10 cellular contexts compared by ENCODE assay signal in genomic region chr11:34565417-34566208, GRCh38. TPM values are rescaled to one million over a fixed set of nuclear protein-coding genes. Genes with fewer than 3 reads are reported as not detected.
DNase-seq lines count a peak whose midpoint lies in the region; ATAC-seq, FAIRE-seq and TF ChIP-seq lines count a peak whose summit lies in the region.
"Had no signal": no experiment of that assay in that cellular context is flagged by ENCODE, and none has a peak within 500 bp of the region (broad histone marks: within the 10 kb centered on the region; RNA-seq: fewer than 3 reads in every experiment).

No MANE protein-coding gene starts in this region.

- H3K4me1 ChIP-seq in endothelial cell of umbilical vein (ENCODE audit: control insufficient read depth, extremely low read depth, insufficient read depth, low read length) (no peaks in the 10 kb centered on the region), suprapubic skin (peaks cover 11% of the 10 kb centered on the region)
- H3K4me1 ChIP-seq: heart left ventricle had no signal

- TF ChIP-seq EP300 in suprapubic skin (IDR thresholded peaks at IDR 0.05), result no peak

- H3K9me1 ChIP-seq in endothelial cell of umbilical vein (replicated peaks; ENCODE audit: control insufficient read depth, extremely low read depth, insufficient read depth, low read length), result no peaks in the 10 kb centered on the region

- no peaks in the 10 kb centered on the region for H4K20me1 ChIP-seq in endothelial cell of umbilical vein (replicated peaks; ENCODE audit: control insufficient read depth, extremely low read depth, insufficient read depth, low read length)

- H3K27me3 ChIP-seq in endothelial cell of umbilical vein (ENCODE audit: control insufficient read depth in 2 of 2, insufficient read depth in 2 of 2, low read length in 2 of 2) (peaks cover 2 to 6% of the 10 kb centered on the region in 2 experiments), suprapubic skin (peaks cover 3% of the 10 kb centered on the region)

- no peak overlapping the region for H2AFZ ChIP-seq in endothelial cell of umbilical vein (ENCODE audit: low read depth, low read length)

- CTCF ChIA-PET in endothelial cell of umbilical vein (lab: Charles Lee), result interaction anchor here (0.9 to 1.7 kb wide), 5 partner anchors 16 to 327 kb away, joined by 3 to 6 read pairs (median 4); partner anchors contain the start of gene ELF5

- H3K36me3 ChIP-seq in endothelial cell of umbilical vein (ENCODE audit: control insufficient read depth in 2 of 2, extremely low read depth in 1 of 2, insufficient read depth in 2 of 2, low read length in 2 of 2) (no peaks in the 10 kb centered on the region), suprapubic skin (no peaks in the 10 kb centered on the region)
- H3K36me3 ChIP-seq: heart left ventricle had no signal

- dilution Hi-C loops in endothelial cell of umbilical vein (cut with MboI; ENCODE audit: extremely low pct_ligation_motif_present, low sequenced_read_pairs), result no loop called here

- TF ChIP-seq CTCF in endothelial cell of umbilical vein (IDR thresholded peaks at IDR 0.05; ENCODE audit: extremely low read depth in 1 of 2, insufficient read depth in 1 of 2, low read depth in 1 of 2, low read length in 2 of 2), result peak; percentile 34 to 37
- TF ChIP-seq CTCF in suprapubic skin (IDR thresholded peaks at IDR 0.05), result peak in 1 of 2 donors; percentile 16

- no TSS peak for BruUV-seq in endothelial cell of umbilical vein (replicated peaks; lab: Mats Ljungman, UMichigan)

- 79% methylated on average over 2 of the region's 2 CpGs for WGBS in suprapubic skin

- H3K4me3 ChIP-seq in endothelial cell of umbilical vein (replicated peaks in 1 of 3; ENCODE audit: insufficient read depth in 1 of 3, low read depth in 1 of 3, low read length in 3 of 3) (no peak overlapping the region), suprapubic skin (no peak overlapping the region)
- H3K4me3 ChIP-seq: heart left ventricle had no signal

- intact Hi-C loops in endothelial cell of umbilical vein (cut with micrococcal nuclease), result loop anchor here (1.0 kb wide), 1 partner anchor 325 kb away; no protein-coding TSS in a partner anchor

- no peak for ATAC-seq in HG02642 (IDR thresholded peaks at IDR 0.05; ENCODE audit: poor library complexity, unreplicated experiment)

- no peaks in the 10 kb centered on the region for H3K79me2 ChIP-seq in endothelial cell of umbilical vein (ENCODE audit: control insufficient read depth, insufficient read depth, low read length)

- H3K4me2 ChIP-seq in endothelial cell of umbilical vein (ENCODE audit: insufficient read depth, low read length), result no peak overlapping the region

- H3K9me3 ChIP-seq in endothelial cell of umbilical vein (replicated peaks; ENCODE audit: control insufficient read depth, insufficient read depth, low read length), result no peaks in the 10 kb centered on the region
- no peaks in the 10 kb centered on the region for H3K9me3 ChIP-seq in suprapubic skin
- H3K9me3 ChIP-seq: heart left ventricle had no signal

- TF ChIP-seq POLR2A in endothelial cell of umbilical vein (IDR thresholded peaks at IDR 0.05; ENCODE audit: low read depth, low read length) (no peak), suprapubic skin (IDR thresholded peaks at IDR 0.05) (no peak)

- POLR2A ChIA-PET in endothelial cell of umbilical vein (lab: Charles Lee), result no interaction called here

- FAIRE-seq in endothelial cell of umbilical vein (lab: Jason Lieb, UNC), result peak; percentile 35
- FAIRE-seq: GM12892 had no signal

- H3K9ac ChIP-seq in endothelial cell of umbilical vein (replicated peaks; ENCODE audit: extremely low read depth, insufficient read depth, low read length), result no peak overlapping the region

- H3K27ac ChIP-seq in endothelial cell of umbilical vein (ENCODE audit: insufficient read depth, low read depth, low read length) (no peak overlapping the region), suprapubic skin (no peak overlapping the region)
- H3K27ac ChIP-seq: heart left ventricle had no signal

- DNase-seq in stimulated activated CD4-positive, alpha-beta T cell treated with anti-CD3 and anti-CD28 coated beads, Interleukin-15, amount 100 ng/mL, for 24 hours, result peak; percentile 31
- no peak for DNase-seq in stimulated activated CD4-positive, alpha-beta T cell treated with anti-CD3 and anti-CD28 coated beads, Interleukin-12 subunit alpha, Interleukin-12 subunit beta, amount 100 ng/mL, for 4 hours
- DNase-seq in NCI-H82 treated with DMSO at 0.1 percent for 48 hours (lab: John Stamatoyannopoulos, UW; ENCODE audit: unreplicated experiment), result peak; percentile 56
- DNase-seq in endothelial cell of umbilical vein (ENCODE audit: low read depth, low spot score), result peak; percentile 1
- no peak for DNase-seq in C1 segment of cervical spinal cord (lab: John Stamatoyannopoulos, UW)
- no peak for DNase-seq in suprapubic skin (ENCODE audit: low spot score in 2 of 2)
- DNase-seq in NCI-H1417 treated with DMSO at 0.1 percent for 48 hours (lab: John Stamatoyannopoulos, UW), result no peak
- DNase-seq: heart left ventricle had no signal

TF ChIP-seq in endothelial cell of umbilical vein, 7 proteins besides CTCF, POLR2A, EP300 and RAD21:
- TF ChIP-seq GATA2 (IDR thresholded peaks at IDR 0.05; ENCODE audit: insufficient read depth, insufficient read length, low read depth, low read length) (no peak), EZH2 (IDR thresholded peaks at IDR 0.05; ENCODE audit: borderline replicate concordance, low read depth, low read length, severe bottlenecking) (no peak), FOS (IDR thresholded peaks at IDR 0.05; ENCODE audit: borderline replicate concordance, insufficient read depth, low read length) (no peak), MYC (IDR thresholded peaks at IDR 0.05; ENCODE audit: low read depth, low read length) (no peak), MAX (IDR thresholded peaks at IDR 0.05; ENCODE audit: insufficient read depth, insufficient read length) (no peak), POLR2AphosphoS5 (IDR thresholded peaks at IDR 0.05; ENCODE audit: insufficient read depth, low read depth, low read length) (no peak), JUN (IDR thresholded peaks at IDR 0.05; ENCODE audit: borderline replicate concordance, insufficient read depth, insufficient read length, low read depth) (no peak)

RNA-seq across cellular contexts. Expression of gene ELF5, which starts 52.0 kb away (rescaled TPM):
- total RNA-seq in endothelial cell of umbilical vein (not detected in 2 replicates), suprapubic skin (10 to 100 TPM in 3 of 4 donors, 1 to 10 TPM in 1; 7.9 to 20.4 (median 11.9) TPM)
- polyA plus RNA-seq in endothelial cell of umbilical vein, result not detected in 2 replicates
- polyA plus RNA-seq in endothelial cell of umbilical vein (2011; cell fraction: cytosol; rRNA removed), result not detected in 2 replicates
- not detected in 2 replicates for polyA plus RNA-seq in endothelial cell of umbilical vein (2011; cell fraction: nucleus; rRNA removed)
- not detected in 2 replicates for polyA plus RNA-seq in endothelial cell of umbilical vein (2012)
- not detected in 2 replicates for polyA minus RNA-seq in endothelial cell of umbilical vein
- polyA minus RNA-seq in endothelial cell of umbilical vein (2011; cell fraction: cytosol; rRNA and poly(A)+ RNA removed), result not detected
- polyA minus RNA-seq in endothelial cell of umbilical vein (2011; cell fraction: nucleus; rRNA and poly(A)+ RNA removed), result not detected in 2 replicates
- total RNA-seq: heart left ventricle had no signal
- polyA plus RNA-seq: heart left ventricle had no signal

RNA-seq across cellular contexts. Expression of gene EHF, which starts 55.3 kb away (rescaled TPM):
- total RNA-seq in endothelial cell of umbilical vein, result not detected in 2 replicates
- polyA plus RNA-seq in endothelial cell of umbilical vein, result not detected in 2 replicates
- polyA plus RNA-seq in endothelial cell of umbilical vein (2011; cell fraction: cytosol; rRNA removed), result not detected in 2 replicates
- not detected in 2 replicates for polyA plus RNA-seq in endothelial cell of umbilical vein (2011; cell fraction: nucleus; rRNA removed)
- polyA plus RNA-seq in endothelial cell of umbilical vein (2012), result not detected in 2 replicates
- not detected in 2 replicates for polyA minus RNA-seq in endothelial cell of umbilical vein
- polyA minus RNA-seq in endothelial cell of umbilical vein (2011; cell fraction: cytosol; rRNA and poly(A)+ RNA removed), result not detected
- polyA minus RNA-seq in endothelial cell of umbilical vein (2011; cell fraction: nucleus; rRNA and poly(A)+ RNA removed), result not detected in 2 replicates
- 100 to 1,000 TPM in 3 of 4 donors, 10 to 100 TPM in 1; 99.2 to 138 (median 118) TPM for total RNA-seq in suprapubic skin

Comparison
In these comparisons a context has a peak if more than half of its experiments do, and no peak if none do; other contexts are left out.
1. DNase-seq: peak in stimulated activated CD4-positive, alpha-beta T cell treated with anti-CD3 and anti-CD28 coated beads, Interleukin-15, amount 100 ng/mL, for 24 hours (single experiment), NCI-H82 treated with DMSO at 0.1 percent for 48 hours (single experiment) and endothelial cell of umbilical vein (single experiment); none in stimulated activated CD4-positive, alpha-beta T cell treated with anti-CD3 and anti-CD28 coated beads, Interleukin-12 subunit alpha, Interleukin-12 subunit beta, amount 100 ng/mL, for 4 hours (single experiment), C1 segment of cervical spinal cord (0 of 14), suprapubic skin (0 of 2) and NCI-H1417 treated with DMSO at 0.1 percent for 48 hours (single experiment).
2. RNA of gene EHF, which starts 55.3 kb away (total RNA-seq): 99.2 to 138 TPM in suprapubic skin; not detected in endothelial cell of umbilical vein; every median in the first group is over 100 times any median in the second.